Comparison of ENCODE assay signal across 9 cellular contexts in the genomic region with DNA sequence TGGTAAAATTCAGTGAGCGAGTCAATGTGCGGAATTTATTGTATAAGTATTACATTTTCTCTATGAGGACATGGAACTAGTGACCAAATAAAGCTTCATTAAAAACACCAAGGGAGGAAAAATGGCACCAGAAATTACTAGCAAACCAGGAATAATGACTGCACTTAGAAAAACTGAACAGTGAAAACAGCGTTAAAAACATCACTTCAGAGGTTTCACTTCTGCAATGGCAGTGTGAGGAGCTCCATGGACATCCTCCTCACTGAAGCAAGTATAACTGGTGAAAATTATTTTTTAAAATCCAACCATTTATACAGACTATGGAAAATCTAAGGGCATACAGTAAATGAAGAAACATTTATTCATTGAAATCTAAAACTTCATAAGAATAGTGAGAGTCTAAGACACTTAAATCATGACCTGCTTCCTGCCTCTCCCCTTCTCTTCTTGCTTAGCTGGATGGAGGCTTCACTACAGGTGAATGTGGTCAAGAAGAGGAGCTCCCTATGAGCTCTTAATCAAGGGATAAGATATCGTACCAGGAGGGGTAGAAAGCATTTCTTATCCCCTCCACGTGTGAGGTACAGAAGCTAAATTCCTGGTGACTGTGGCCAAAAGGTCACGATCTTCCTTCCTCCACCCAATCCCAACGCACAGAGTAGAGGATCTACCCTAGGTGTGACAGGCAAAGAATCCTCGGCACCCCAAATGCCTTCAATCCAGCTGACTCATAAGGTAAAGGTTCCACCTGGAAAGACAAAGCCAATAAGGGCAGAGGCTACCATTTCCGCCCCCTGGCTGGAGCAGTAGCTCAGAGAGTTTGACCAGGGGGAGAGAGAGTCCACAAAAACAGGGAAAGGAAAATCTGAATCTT. TPM values are rescaled to one million over a fixed set of nuclear protein-coding genes. Genes with fewer than 3 reads are reported as not detected.
DNase-seq lines count a peak whose midpoint lies in the region; ATAC-seq, FAIRE-seq and TF ChIP-seq lines count a peak whose summit lies in the region.
"Had no signal": no experiment of that assay in that cellular context is flagged by ENCODE, and none has a peak within 500 bp of the region (broad histone marks: within the 10 kb centered on the region; RNA-seq: fewer than 3 reads in every experiment).

No MANE protein-coding gene starts in this region.

- TF ChIP-seq CTCF in activated B cell treated with CpG ODN at 0.5 μM for 24 hours (IDR thresholded peaks at IDR 0.05), result no peak

- POLR2A ChIA-PET in activated B cell treated with CpG ODN at 0.5 μM for 24 hours (lab: Charles Lee), result interaction anchor here (1.3 to 3.4 kb wide), 2 partner anchors 9 to 12 kb away, joined by 5 to 36 read pairs; a partner anchor contains a TSS

- H3K27ac Mint-ChIP-seq in activated B cell treated with CpG ODN at 0.5 μM for 24 hours, result peak overlapping the region; percentile 72
- H3K27ac Mint-ChIP-seq in activated naive CD4-positive, alpha-beta T cell treated with anti-CD3 and anti-CD28 coated beads for 36 hours, result no peak overlapping the region

- no peaks in the 10 kb centered on the region for H3K27me3 Mint-ChIP-seq in activated B cell treated with CpG ODN at 0.5 μM for 24 hours
- H3K27me3 Mint-ChIP-seq in activated naive CD4-positive, alpha-beta T cell treated with anti-CD3 and anti-CD28 coated beads for 36 hours (ENCODE audit: low read depth), result no peaks in the 10 kb centered on the region

- TF ChIP-seq POLR2A in GM12892 (IDR thresholded peaks at IDR 0.05; ENCODE audit: low read depth, low read length), result no peak

- H3K9me3 Mint-ChIP-seq in activated B cell treated with CpG ODN at 0.5 μM for 24 hours, result no peaks in the 10 kb centered on the region
- H3K9me3 Mint-ChIP-seq in activated naive CD4-positive, alpha-beta T cell treated with anti-CD3 and anti-CD28 coated beads for 36 hours, result no peaks in the 10 kb centered on the region

- intact Hi-C loops in activated B cell treated with CpG ODN at 0.5 μM for 24 hours (cut with micrococcal nuclease) (loop anchor here (1.0 kb wide), 1 partner anchor 10 kb away; no protein-coding TSS in a partner anchor), posterior cingulate gyrus (cut with DNase I) (no loop called here)
- intact Hi-C loops in activated naive CD4-positive, alpha-beta T cell treated with anti-CD3 and anti-CD28 coated beads for 36 hours (cut with micrococcal nuclease), result loop anchor here (1.0 kb wide), 1 partner anchor 10 kb away; no protein-coding TSS in a partner anchor

- CTCF ChIA-PET in activated B cell treated with CpG ODN at 0.5 μM for 24 hours (lab: Charles Lee), result interaction anchor here (1.0 to 2.0 kb wide), 2 partner anchors 13 to 16 kb away, joined by 3 to 4 read pairs; no protein-coding TSS in a partner anchor
- CTCF ChIA-PET in activated naive CD4-positive, alpha-beta T cell treated with anti-CD3 and anti-CD28 coated beads for 36 hours (lab: Charles Lee), result interaction anchor here (0.9 to 2.0 kb wide), 5 partner anchors 11 to 248 kb away, joined by 3 to 20 read pairs (median 3); a partner anchor contains a TSS

- H3K36me3 Mint-ChIP-seq in activated B cell treated with CpG ODN at 0.5 μM for 24 hours (ENCODE audit: low read depth), result peaks cover 4% of the 10 kb centered on the region
- peaks cover 3% of the 10 kb centered on the region for H3K36me3 Mint-ChIP-seq in activated naive CD4-positive, alpha-beta T cell treated with anti-CD3 and anti-CD28 coated beads for 36 hours (ENCODE audit: low read depth)

- peaks cover 66% of the 10 kb centered on the region for H3K4me1 Mint-ChIP-seq in activated B cell treated with CpG ODN at 0.5 μM for 24 hours
- H3K4me1 Mint-ChIP-seq in activated naive CD4-positive, alpha-beta T cell treated with anti-CD3 and anti-CD28 coated beads for 36 hours (ENCODE audit: low read depth), result peaks cover 73% of the 10 kb centered on the region

- FAIRE-seq in GM12892 (lab: Jason Lieb, UNC), result peak; percentile 73

- peak; percentile 65 for ATAC-seq in GM19468 (IDR thresholded peaks at IDR 0.05; ENCODE audit: extremely low read depth, unreplicated experiment)
- ATAC-seq in HG03095 (IDR thresholded peaks at IDR 0.05; ENCODE audit: unreplicated experiment), result peak; percentile 76
- ATAC-seq in activated B cell treated with CpG ODN at 0.5 μM for 24 hours (ENCODE audit: low read depth), result peak; percentile 58

- no peak for DNase-seq in GM12892 (ENCODE audit: insufficient read length)
- no peak for DNase-seq in activated B cell treated with CpG ODN at 0.5 μM for 24 hours
- no peak for DNase-seq in posterior cingulate gyrus
- no peak for DNase-seq in NCI-H526 treated with DMSO at 0.1 percent for 48 hours (lab: John Stamatoyannopoulos, UW)
- no peak for DNase-seq in NCI-H128 (lab: John Stamatoyannopoulos, UW; ENCODE audit: unreplicated experiment)
- DNase-seq in activated naive CD4-positive, alpha-beta T cell treated with anti-CD3 and anti-CD28 coated beads for 36 hours, result no peak
- DNase-seq: SHP77 treated with DMSO at 0.1 percent for 48 hours had no signal

- H3K4me3 Mint-ChIP-seq in activated B cell treated with CpG ODN at 0.5 μM for 24 hours, result peak overlapping the region; percentile 63
- H3K4me3 Mint-ChIP-seq in activated naive CD4-positive, alpha-beta T cell treated with anti-CD3 and anti-CD28 coated beads for 36 hours, result no peak overlapping the region

RNA-seq across cellular contexts. Expression of a gene that starts 12.3 kb away (rescaled TPM):
- 17.5 TPM for polyA plus RNA-seq in GM12892 (2012; ENCODE audit: missing spikeins)
- total RNA-seq in activated B cell treated with CpG ODN at 0.5 μM for 24 hours, result 12.1 and 13.1 TPM in 2 replicates
- total RNA-seq in activated naive CD4-positive, alpha-beta T cell treated with anti-CD3 and anti-CD28 coated beads for 36 hours, result 10 to 100 TPM; 30.3 to 31.4 TPM

RNA-seq across cellular contexts. Expression of a gene that starts 53.3 kb away (rescaled TPM):
- 8.4 TPM for polyA plus RNA-seq in GM12892 (2012; ENCODE audit: missing spikeins)
- 33.3 and 37.0 TPM in 2 replicates for total RNA-seq in activated B cell treated with CpG ODN at 0.5 μM for 24 hours
- total RNA-seq in activated naive CD4-positive, alpha-beta T cell treated with anti-CD3 and anti-CD28 coated beads for 36 hours, result 10 to 100 TPM; 16.3 to 16.4 TPM
